19 cellular contexts compared by ENCODE assay signal in genomic region chrX:22616867-22617266, GRCh38.
"Had no signal": no experiment of that assay in that cellular context is flagged by ENCODE, and none has a peak within 500 bp of the region (broad histone marks: within the 10 kb centered on the region; RNA-seq: fewer than 3 reads in every experiment).

No MANE protein-coding gene starts in this region.

- H3K9me3 ChIP-seq: SJSA1 had no signal

- H3K4me3 ChIP-seq: SJSA1, SK-N-MC had no signal

- H3K36me3 ChIP-seq: SJSA1 had no signal

- DNase-seq: KBM-7, MV-4-11, NCI-H1048, NCI-H1105, NCI-H1417, NCI-H1436 treated with DMSO at 0.1 percent for 48 hours, NCI-H1694, NCI-H1930, NCI-H2171 treated with DMSO at 0.1 percent for 48 hours, NCI-H345, NCI-H446 treated with DMSO at 0.1 percent for 48 hours, NCI-H510A treated with DMSO at 0.1 percent for 48 hours, NCI-H526, NCI-H774, Right ventricle myocardium superior, RPMI8226, SIG-M5 had no signal

- H3K4me1 ChIP-seq: SJSA1 had no signal

- H3K27ac ChIP-seq: SJSA1, SK-N-MC had no signal

- H3K27me3 ChIP-seq: SJSA1 had no signal
